In the genomic region with DNA sequence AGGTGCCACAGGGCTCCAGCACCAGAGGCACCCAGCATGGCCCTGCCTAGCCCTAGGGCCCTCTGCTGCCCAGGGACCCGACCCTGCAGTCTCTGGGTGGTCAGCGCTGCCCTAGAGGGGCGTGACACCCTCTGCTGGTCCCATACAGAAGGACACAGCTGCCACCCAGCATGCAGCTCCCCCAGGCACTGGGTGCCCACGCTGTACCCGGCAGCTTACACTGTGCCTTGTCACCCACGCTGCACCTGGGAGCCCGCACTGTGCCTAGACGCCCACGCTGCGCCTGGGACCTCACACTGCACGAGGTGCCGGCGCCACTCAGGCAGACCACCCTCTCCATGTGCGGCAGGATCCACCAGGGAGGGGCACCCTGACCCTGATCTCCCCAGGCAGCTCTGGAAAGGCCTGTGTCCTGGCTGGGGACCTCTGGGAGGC, we compare ENCODE assay signal across 8 cellular contexts. TPM values are rescaled to one million over a fixed set of nuclear protein-coding genes. Genes with fewer than 3 reads are reported as not detected.
DNase-seq lines count a peak whose midpoint lies in the region; ATAC-seq and TF ChIP-seq lines count a peak whose summit lies in the region.

No MANE protein-coding gene starts in this region.

- ATAC-seq in GM21717 (IDR thresholded peaks at IDR 0.05; ENCODE audit: unreplicated experiment) (peak; percentile 4), T-cell (replicated peaks in 1 of 4) (no peak)

- no peaks in the 10 kb centered on the region for H3K36me3 Mint-ChIP-seq in T-cell
- no peaks in the 10 kb centered on the region for H3K36me3 Mint-ChIP-seq in glutamatergic neuron (ENCODE audit: unreplicated experiment)

- DNase-seq in T-cell (peak in 7 of 34 experiments; percentile 20 to 38 (median 28)), glutamatergic neuron (peak; percentile 16), NCI-H524 treated with DMSO at 0.1 percent for 48 hours (lab: John Stamatoyannopoulos, UW) (no peak), H4 (ENCODE audit: low spot score) (no peak), NCI-H345 treated with DMSO at 0.1 percent for 48 hours (lab: John Stamatoyannopoulos, UW; ENCODE audit: unreplicated experiment) (no peak), DMS 273 treated with DMSO at 0.1 percent for 48 hours (lab: John Stamatoyannopoulos, UW) (no peak)
- peak; percentile 32 to 41 for DNase-seq in stimulated activated CD4-positive, alpha-beta T cell treated with anti-CD3 and anti-CD28 coated beads, Interleukin-2, amount 100 ng/mL, for 24 hours

- H3K27ac Mint-ChIP-seq in T-cell (peak overlapping the region; percentile 84 to 90), glutamatergic neuron (ENCODE audit: unreplicated experiment) (no peak overlapping the region)

- H3K4me1 Mint-ChIP-seq in T-cell (peaks cover 17 to 32% (median 27%) of the 10 kb centered on the region in 3 donors), glutamatergic neuron (ENCODE audit: low read depth, unreplicated experiment) (peaks cover 4% of the 10 kb centered on the region)

- H3K27me3 Mint-ChIP-seq in T-cell (no peaks in the 10 kb centered on the region), glutamatergic neuron (ENCODE audit: unreplicated experiment) (peaks cover 6% of the 10 kb centered on the region)

- H3K9me3 Mint-ChIP-seq in T-cell (no peaks in the 10 kb centered on the region), glutamatergic neuron (ENCODE audit: unreplicated experiment) (peaks cover 3% of the 10 kb centered on the region)

- H3K4me3 Mint-ChIP-seq in T-cell (peak overlapping the region in 2 of 3 donors; percentile 2 to 19), glutamatergic neuron (ENCODE audit: unreplicated experiment) (no peak overlapping the region)

- CTCF ChIA-PET in T-cell (lab: Charles Lee) = no interaction called here

- POLR2A ChIA-PET in T-cell (lab: Charles Lee) = no interaction called here

- TF ChIP-seq CTCF in glutamatergic neuron (IDR thresholded peaks at IDR 0.05; ENCODE audit: partially characterized antibody, unreplicated experiment) = no peak

RNA-seq across cellular contexts. Expression of gene PWWP2B, which starts 55.2 kb away (rescaled TPM):
- total RNA-seq in T-cell (10 to 100 TPM; 11.5 to 15.3 (median 13.6) TPM), glutamatergic neuron (ENCODE audit: unreplicated experiment) (49.4 TPM)
- 2.2 and 6.2 TPM in 2 replicates for total RNA-seq in H4 (2014; rRNA removed; shearing (Covaris generic))

Comparison
In these comparisons a context has a peak if more than half of its experiments do, and no peak if none do; other contexts are left out.
1. DNase-seq: peak in glutamatergic neuron (single experiment) and stimulated activated CD4-positive, alpha-beta T cell treated with anti-CD3 and anti-CD28 coated beads, Interleukin-2, amount 100 ng/mL, for 24 hours (2 of 2); none in NCI-H524 treated with DMSO at 0.1 percent for 48 hours (single experiment), H4 (single experiment), NCI-H345 treated with DMSO at 0.1 percent for 48 hours (single experiment) and DMS 273 treated with DMSO at 0.1 percent for 48 hours (single experiment).